ENCODE assay signal across 19 cellular contexts in the genomic region with DNA sequence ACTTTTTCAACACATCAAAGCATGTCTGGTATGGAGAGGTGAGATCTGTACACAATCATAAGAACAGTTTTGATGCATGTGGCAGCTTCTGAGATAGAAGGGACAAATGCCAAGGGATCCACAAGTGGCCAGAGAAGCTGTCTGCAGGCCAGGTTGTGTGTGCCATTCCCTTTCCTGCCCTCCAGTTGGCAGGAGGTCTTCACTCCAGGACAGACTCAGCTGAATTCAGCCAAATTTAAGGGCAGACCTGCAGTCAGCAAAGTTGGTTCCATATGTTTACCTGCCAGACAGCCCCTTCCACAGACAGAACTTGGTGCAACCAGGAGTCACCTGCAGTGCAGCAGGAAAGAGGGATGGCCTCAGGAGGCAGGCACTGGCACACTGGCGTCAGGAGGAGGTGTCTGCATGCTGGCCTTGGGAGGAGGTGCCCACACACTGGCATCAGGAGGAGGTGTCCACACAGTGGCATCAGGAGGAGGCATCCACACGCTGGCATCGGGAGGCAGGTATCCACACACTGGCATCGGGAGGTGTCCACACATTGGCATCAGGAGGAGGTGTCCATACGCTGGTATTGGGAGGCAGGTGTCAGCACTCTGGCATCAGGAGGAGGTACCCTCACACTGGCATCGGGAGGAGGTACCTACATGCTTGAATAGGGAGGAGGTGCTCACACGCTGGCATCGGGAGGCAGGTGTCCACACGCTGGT.
A peak's percentile ranks its signal among the peaks of the same experiment; 100 is the strongest.
DNase-seq lines count a peak whose midpoint lies in the region; ATAC-seq and TF ChIP-seq lines count a peak whose summit lies in the region.
"Had no signal": no experiment of that assay in that cellular context is flagged by ENCODE, and none has a peak within 500 bp of the region (broad histone marks: within the 10 kb centered on the region; RNA-seq: fewer than 3 reads in every experiment).

No MANE protein-coding gene starts in this region.

- no peaks in the 10 kb centered on the region for H3K9me3 Mint-ChIP-seq in T-helper 1 cell treated with Interleukin-12 subunit alpha and Interleukin-12 subunit beta and Interleukin-4 antibody, amounts not matched to agents 30 μg/mL and 1 μg/mL, for 36 hours
- no peaks in the 10 kb centered on the region for H3K9me3 Mint-ChIP-seq in activated naive CD8-positive, alpha-beta T cell treated with anti-CD3 and anti-CD28 coated beads, Interleukin-2, amount 10 ng/mL, durations not matched to agents 7 days and 5 days

- DNase-seq in T-helper 1 cell (no peak), trophoblast cell (no peak), occipital lobe (lab: John Stamatoyannopoulos, UW) (no peak), sigmoid colon (no peak), RKO (ENCODE audit: low spot score) (no peak)
- no peak for DNase-seq in activated naive CD8-positive, alpha-beta T cell treated with anti-CD3 and anti-CD28 coated beads, Interleukin-2, amount 10 ng/mL, durations not matched to agents 7 days and 5 days
- DNase-seq: amygdala; foreskin keratinocyte; mucosa of descending colon; NCI-H2029 treated with DMSO at 0.1 percent for 48 hours; NCI-H526 treated with DMSO at 0.1 percent for 48 hours; stimulated activated CD4-positive, alpha-beta T cell treated with anti-CD3 and anti-CD28 coated beads, Interleukin-4, amount 100 ng/mL, for 4 hours; transverse colon had no signal

- no peak overlapping the region for H3K9ac ChIP-seq in trophoblast cell (ENCODE audit: low read length)

- H3K79me1 ChIP-seq in trophoblast cell (ENCODE audit: low read length), result no peaks in the 10 kb centered on the region

- no peak overlapping the region for H3K14ac ChIP-seq in trophoblast cell (ENCODE audit: low read length)

- no peak overlapping the region for H3K4me2 ChIP-seq in trophoblast cell (ENCODE audit: low read length)
- H3K4me2 ChIP-seq: A549 had no signal

- peaks cover 4% of the 10 kb centered on the region for H3K36me3 Mint-ChIP-seq in T-helper 1 cell treated with Interleukin-12 subunit alpha and Interleukin-12 subunit beta and Interleukin-4 antibody, amounts not matched to agents 30 μg/mL and 1 μg/mL, for 36 hours (ENCODE audit: low read depth)
- peaks cover 2% of the 10 kb centered on the region for H3K36me3 Mint-ChIP-seq in activated naive CD8-positive, alpha-beta T cell treated with anti-CD3 and anti-CD28 coated beads, Interleukin-2, amount 10 ng/mL, durations not matched to agents 7 days and 5 days

- H3K9me3 ChIP-seq in KOPT-K1 (ENCODE audit: insufficient read depth, low read length, poor library complexity, severe bottlenecking), result no peaks in the 10 kb centered on the region
- peaks cover 5% of the 10 kb centered on the region for H3K9me3 ChIP-seq in trophoblast cell (ENCODE audit: insufficient read depth, low read depth, low read length)
- H3K9me3 ChIP-seq in sigmoid colon, result no peaks in the 10 kb centered on the region
- H3K9me3 ChIP-seq: A549, mucosa of descending colon, pancreas, transverse colon had no signal

- H3K18ac ChIP-seq in trophoblast cell (ENCODE audit: low read length), result no peak overlapping the region

- no peak overlapping the region for H2BK5ac ChIP-seq in trophoblast cell (ENCODE audit: low read depth, low read length, poor library complexity)

- H3K4me3 ChIP-seq in trophoblast cell (ENCODE audit: low read depth, low read length) (no peak overlapping the region), sigmoid colon (no peak overlapping the region)
- H3K4me3 ChIP-seq: A549, mucosa of descending colon, pancreas, transverse colon had no signal

- H3K27me3 ChIP-seq in trophoblast cell (ENCODE audit: insufficient read depth, low read length) (no peaks in the 10 kb centered on the region), sigmoid colon (no peaks in the 10 kb centered on the region)
- H3K27me3 ChIP-seq: foreskin keratinocyte, pancreas, transverse colon had no signal

- intact Hi-C loops in sigmoid colon (cut with DNase I), result no loop called here

- TF ChIP-seq EP300 in sigmoid colon (IDR thresholded peaks at IDR 0.05), result no peak

- peaks cover 93% of the 10 kb centered on the region for H3K4me1 Mint-ChIP-seq in T-helper 1 cell treated with Interleukin-12 subunit alpha and Interleukin-12 subunit beta and Interleukin-4 antibody, amounts not matched to agents 30 μg/mL and 1 μg/mL, for 36 hours (ENCODE audit: low read depth)
- peaks cover 89% of the 10 kb centered on the region for H3K4me1 Mint-ChIP-seq in activated naive CD8-positive, alpha-beta T cell treated with anti-CD3 and anti-CD28 coated beads, Interleukin-2, amount 10 ng/mL, durations not matched to agents 7 days and 5 days

- no peak overlapping the region for H2AK5ac ChIP-seq in trophoblast cell (ENCODE audit: low read length)

- H3K27me3 Mint-ChIP-seq in T-helper 1 cell treated with Interleukin-12 subunit alpha and Interleukin-12 subunit beta and Interleukin-4 antibody, amounts not matched to agents 30 μg/mL and 1 μg/mL, for 36 hours (ENCODE audit: low read depth), result no peaks in the 10 kb centered on the region
- H3K27me3 Mint-ChIP-seq in activated naive CD8-positive, alpha-beta T cell treated with anti-CD3 and anti-CD28 coated beads, Interleukin-2, amount 10 ng/mL, durations not matched to agents 7 days and 5 days, result no peaks in the 10 kb centered on the region

- H2BK120ac ChIP-seq in trophoblast cell (ENCODE audit: insufficient read depth, low read length, poor library complexity), result no peak overlapping the region

- WGBS in trophoblast cell (ENCODE audit: extremely low coverage, insufficient coverage, insufficient read length), result no CpG with 5 or more reads among the region's 9 CpGs
- 86 to 94% methylated on average over 9 of the region's 9 CpGs for WGBS in sigmoid colon, 2 donors

- no peaks in the 10 kb centered on the region for H3K79me2 ChIP-seq in trophoblast cell (ENCODE audit: control insufficient read depth, insufficient read depth, low read length, poor library complexity)

- peak overlapping the region; percentile 90 for H3K27ac Mint-ChIP-seq in T-helper 1 cell treated with Interleukin-12 subunit alpha and Interleukin-12 subunit beta and Interleukin-4 antibody, amounts not matched to agents 30 μg/mL and 1 μg/mL, for 36 hours
- peak overlapping the region; percentile 86 for H3K27ac Mint-ChIP-seq in activated naive CD8-positive, alpha-beta T cell treated with anti-CD3 and anti-CD28 coated beads, Interleukin-2, amount 10 ng/mL, durations not matched to agents 7 days and 5 days

- H2AFZ ChIP-seq in trophoblast cell (ENCODE audit: insufficient read depth, low read length, poor library complexity), result no peak overlapping the region

- no peak for TF ChIP-seq POLR2A in sigmoid colon (IDR thresholded peaks at IDR 0.05)

- H2BK12ac ChIP-seq in trophoblast cell (ENCODE audit: low read length), result no peak overlapping the region

- no peak overlapping the region for H3K4ac ChIP-seq in trophoblast cell (ENCODE audit: low read depth, low read length)

- no peak for TF ChIP-seq CTCF in sigmoid colon (IDR thresholded peaks at IDR 0.05)

- H4K91ac ChIP-seq in trophoblast cell (ENCODE audit: low read depth, low read length), result no peak overlapping the region

- H4K8ac ChIP-seq in trophoblast cell (ENCODE audit: low read depth, low read length), result no peak overlapping the region

- H3K4me1 ChIP-seq in trophoblast cell (ENCODE audit: control insufficient read depth in 1 of 2, insufficient read depth in 2 of 2, low read length in 2 of 2), result peaks cover 0 to 2% of the 10 kb centered on the region in 2 experiments
- H3K4me1 ChIP-seq in sigmoid colon, result no peaks in the 10 kb centered on the region
- H3K4me1 ChIP-seq: A549, foreskin keratinocyte, pancreas, transverse colon had no signal

- H3K36me3 ChIP-seq in KOPT-K1 (ENCODE audit: insufficient read depth, low read length), result no peaks in the 10 kb centered on the region
- no peaks in the 10 kb centered on the region for H3K36me3 ChIP-seq in trophoblast cell (ENCODE audit: control insufficient read depth in 1 of 2, insufficient read depth in 2 of 2, low read length in 2 of 2)
- H3K36me3 ChIP-seq in sigmoid colon, result no peaks in the 10 kb centered on the region
- H3K36me3 ChIP-seq: pancreas, transverse colon had no signal

- no peak overlapping the region for H4K12ac ChIP-seq in trophoblast cell (ENCODE audit: low read depth, low read length)

- peak overlapping the region; percentile 63 for H3K4me3 Mint-ChIP-seq in T-helper 1 cell treated with Interleukin-12 subunit alpha and Interleukin-12 subunit beta and Interleukin-4 antibody, amounts not matched to agents 30 μg/mL and 1 μg/mL, for 36 hours
- H3K4me3 Mint-ChIP-seq in activated naive CD8-positive, alpha-beta T cell treated with anti-CD3 and anti-CD28 coated beads, Interleukin-2, amount 10 ng/mL, durations not matched to agents 7 days and 5 days, result peak overlapping the region; percentile 26

- POLR2A ChIA-PET in activated naive CD8-positive, alpha-beta T cell treated with anti-CD3 and anti-CD28 coated beads, Interleukin-2, amount 10 ng/mL, durations not matched to agents 7 days and 5 days (lab: Charles Lee), result interaction anchor here (0.6 to 1.4 kb wide), 9 partner anchors 16 to 152 kb away, joined by 3 to 7 read pairs (median 3); no protein-coding TSS in a partner anchor

- ATAC-seq in activated naive CD8-positive, alpha-beta T cell treated with anti-CD3 and anti-CD28 coated beads, Interleukin-2, amount 10 ng/mL, durations not matched to agents 7 days and 5 days (ENCODE audit: low read depth), result no peak
- ATAC-seq: A549, foreskin keratinocyte, mucosa of descending colon, Panc1, pancreas, SK-N-SH treated with all-trans-retinoic acid at 6 μM for 48 hours had no signal

- peak overlapping the region; percentile 49 for H3K23ac ChIP-seq in trophoblast cell (ENCODE audit: low read length)

- peak overlapping the region; percentile 77 for H3K27ac ChIP-seq in KOPT-K1 (ENCODE audit: low read depth, low read length, poor library complexity, severe bottlenecking)
- no peak overlapping the region for H3K27ac ChIP-seq in trophoblast cell (ENCODE audit: low read depth, low read length)
- no peak overlapping the region for H3K27ac ChIP-seq in sigmoid colon
- H3K27ac ChIP-seq: A549, foreskin keratinocyte, pancreas, transverse colon had no signal
